ENCODE assay signal across 8 cellular contexts in the genomic region with DNA sequence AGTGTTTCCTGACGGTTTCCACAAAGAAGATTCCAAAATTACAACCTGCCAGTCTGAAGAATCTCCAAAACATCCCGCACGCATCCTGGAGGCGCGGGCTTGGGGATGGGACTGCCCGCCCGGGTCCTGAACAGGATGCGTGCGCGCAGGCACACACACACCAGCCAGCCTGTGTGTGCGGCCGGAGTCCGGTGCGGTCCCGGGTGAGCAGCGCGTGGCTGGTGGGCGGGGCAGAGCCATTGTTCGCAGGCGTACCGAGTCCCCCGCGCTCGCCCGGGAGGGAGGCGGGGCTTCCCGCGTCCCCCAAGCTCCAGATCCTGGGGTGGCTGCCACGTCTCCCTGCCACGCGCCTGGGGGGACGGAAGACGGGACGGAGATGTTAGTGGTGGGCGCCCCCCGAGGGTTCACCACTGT. TPM values are rescaled to one million over a fixed set of nuclear protein-coding genes. Genes with fewer than 3 reads are reported as not detected.
DNase-seq lines count a peak whose midpoint lies in the region; ATAC-seq lines count a peak whose summit lies in the region.

No MANE protein-coding gene starts in this region.

- DNase-seq in AG20443 (ENCODE audit: low spot score) (peak; percentile 75), NCI-H748 (lab: John Stamatoyannopoulos, UW; ENCODE audit: unreplicated experiment) (peak; percentile 84), activated T-cell treated with anti-CD3 and anti-CD28 coated beads for 4 hours (peak; percentile 34)
- DNase-seq in stimulated activated CD8-positive, alpha-beta memory T cell treated with anti-CD3 and anti-CD28 coated beads, Interleukin-7, amount 100 ng/mL, for 48 hours (ENCODE audit: extremely low read depth in 1 of 2, low read depth in 1 of 2) = peak; percentile 62 to 66

- H3K4me3 ChIP-seq in muscle layer of duodenum (ENCODE audit: low read depth in 1 of 2, low read length in 2 of 2) = peak overlapping the region; percentile 18 to 81

- H3K27me3 ChIP-seq in muscle layer of duodenum (ENCODE audit: low read depth, low read length) = peaks cover 12% of the 10 kb centered on the region

- ATAC-seq in GM18873 (IDR thresholded peaks at IDR 0.05; ENCODE audit: low FRiP score, unreplicated experiment) = peak; percentile 36
- ATAC-seq in HG03139 (IDR thresholded peaks at IDR 0.05; ENCODE audit: unreplicated experiment) = peak; percentile 49
- ATAC-seq in esophagus mucosa = peak; percentile 72

- peaks cover 0 to 23% of the 10 kb centered on the region in 2 donors for H3K4me1 ChIP-seq in muscle layer of duodenum (ENCODE audit: control insufficient read depth in 1 of 2, insufficient read depth in 2 of 2, low read length in 2 of 2)

- no peaks in the 10 kb centered on the region for H3K9me3 ChIP-seq in muscle layer of duodenum (ENCODE audit: control insufficient read depth in 1 of 2, low read length in 2 of 2)

- H3K36me3 ChIP-seq in muscle layer of duodenum (ENCODE audit: control insufficient read depth in 1 of 2, insufficient read depth in 2 of 2, low read length in 2 of 2) = no peaks in the 10 kb centered on the region

- H3K27ac ChIP-seq in muscle layer of duodenum (ENCODE audit: low read length) = no peak overlapping the region

RNA-seq across cellular contexts. Expression of a gene that starts 0.7 kb away (rescaled TPM):
- total RNA-seq in esophagus mucosa = 297 TPM

RNA-seq across cellular contexts. Expression of a gene that starts 16.3 kb away (rescaled TPM):
- total RNA-seq in esophagus mucosa = not detected

RNA-seq across cellular contexts. Expression of a gene that starts 59.9 kb away (rescaled TPM):
- 57.9 TPM for total RNA-seq in esophagus mucosa

Comparison
In these comparisons a context has a peak if more than half of its experiments do, and no peak if none do; other contexts are left out.
1. DNase-seq: peak in every context shown above with its lines; median percentile 84 in NCI-H748; 75 in AG20443; 64 in stimulated activated CD8-positive, alpha-beta memory T cell treated with anti-CD3 and anti-CD28 coated beads, Interleukin-7, amount 100 ng/mL, for 48 hours; 34 in activated T-cell treated with anti-CD3 and anti-CD28 coated beads for 4 hours.